ENCODE assay signal across 12 cellular contexts in genomic region chr5:66796306-66797292, GRCh38.
DNase-seq lines count a peak whose midpoint lies in the region; ATAC-seq and TF ChIP-seq lines count a peak whose summit lies in the region.
"Had no signal": no experiment of that assay in that cellular context is flagged by ENCODE, and none has a peak within 500 bp of the region (broad histone marks: within the 10 kb centered on the region; RNA-seq: fewer than 3 reads in every experiment).

No MANE protein-coding gene starts in this region.

- no peak overlapping the region for H3K4me2 ChIP-seq in H9 (ENCODE audit: insufficient read depth, insufficient read length, low read length)

- no peaks in the 10 kb centered on the region for H3K79me2 ChIP-seq in H9 (ENCODE audit: insufficient read depth, low read length)

- intact Hi-C loops in uterus (cut with DNase I; ENCODE audit: low total_unique reads) = no loop called here

- H3K9ac ChIP-seq in H9 (ENCODE audit: extremely low read depth, insufficient read length, low read length) = no peak overlapping the region

- H3K9me3 Mint-ChIP-seq in H9 = no peaks in the 10 kb centered on the region
- no peaks in the 10 kb centered on the region for H3K9me3 Mint-ChIP-seq in activated CD4-positive, alpha-beta memory T cell treated with anti-CD3 and anti-CD28 coated beads, Interleukin-2, amount 10 ng/mL, durations not matched to agents 7 days and 5 days
- H3K9me3 Mint-ChIP-seq: activated T-helper 2 cell treated with anti-CD3 and anti-CD28 coated beads, Interferon-gamma antibody, Interleukin-2, Interleukin-4, amounts not matched to agents 10 μg/mL and 5 μg/mL and 100 μg/mL, durations not matched to agents 14 hours and 24 hours and 36 hours had no signal

- no peak overlapping the region for H4K5ac ChIP-seq in H9 (ENCODE audit: insufficient read length, low read depth, low read length)

- H2BK15ac ChIP-seq in H9 (ENCODE audit: low read depth, low read length) = no peak overlapping the region

- no peaks in the 10 kb centered on the region for H3K27me3 ChIP-seq in H9 (ENCODE audit: insufficient read depth, low read length)
- no peaks in the 10 kb centered on the region for H3K27me3 ChIP-seq in foreskin keratinocyte
- no peaks in the 10 kb centered on the region for H3K27me3 ChIP-seq in uterus

- WGBS in H9 (ENCODE audit: extremely low coverage, insufficient read length, low lambda C conversion rate) = no CpG with 5 or more reads among the region's 9 CpGs

- H3K27ac Mint-ChIP-seq in H9 = no peak overlapping the region
- no peak overlapping the region for H3K27ac Mint-ChIP-seq in activated CD4-positive, alpha-beta memory T cell treated with anti-CD3 and anti-CD28 coated beads, Interleukin-2, amount 10 ng/mL, durations not matched to agents 7 days and 5 days
- H3K27ac Mint-ChIP-seq: activated T-helper 2 cell treated with anti-CD3 and anti-CD28 coated beads, Interferon-gamma antibody, Interleukin-2, Interleukin-4, amounts not matched to agents 10 μg/mL and 5 μg/mL and 100 μg/mL, durations not matched to agents 14 hours and 24 hours and 36 hours had no signal

- H3K4me3 Mint-ChIP-seq in H9 = no peak overlapping the region
- no peak overlapping the region for H3K4me3 Mint-ChIP-seq in activated CD4-positive, alpha-beta memory T cell treated with anti-CD3 and anti-CD28 coated beads, Interleukin-2, amount 10 ng/mL, durations not matched to agents 7 days and 5 days

- H4K20me1 ChIP-seq in H9 (ENCODE audit: control insufficient read depth, insufficient read depth, insufficient read length) = no peaks in the 10 kb centered on the region

- no peak overlapping the region for H2BK5ac ChIP-seq in H9 (ENCODE audit: insufficient read length, low read length)

- no peak overlapping the region for H3K4me3 ChIP-seq in uterus

- peak; percentile 49 for TF ChIP-seq CTCF in H9 (conservative IDR thresholded peaks at IDR 0.05)
- TF ChIP-seq CTCF in foreskin keratinocyte (conservative IDR thresholded peaks at IDR 0.05) = peak; percentile 41
- TF ChIP-seq CTCF in uterus (IDR thresholded peaks at IDR 0.05) = no peak

- no peak overlapping the region for H2AK5ac ChIP-seq in H9 (ENCODE audit: insufficient read length, low read length)

- peak; percentile 15 for DNase-seq in AG08396 (ENCODE audit: low spot score)
- DNase-seq in H9 = no peak
- peak; percentile 1 for DNase-seq in SHP77 treated with DMSO at 0.1 percent for 48 hours (lab: John Stamatoyannopoulos, UW)
- no peak for DNase-seq in foreskin keratinocyte
- no peak for DNase-seq in activated CD4-positive, alpha-beta memory T cell treated with anti-CD3 and anti-CD28 coated beads, Interleukin-2, amount 10 ng/mL, durations not matched to agents 7 days and 5 days
- DNase-seq in uterus = no peak
- no peak for DNase-seq in GM19240 (ENCODE audit: insufficient read length, low spot score)
- DNase-seq: NCI-H1436, T-helper 2 cell had no signal

- H2BK20ac ChIP-seq in H9 (ENCODE audit: low read depth, low read length, poor library complexity, severe bottlenecking) = no peak overlapping the region

- POLR2A ChIA-PET in activated CD4-positive, alpha-beta memory T cell treated with anti-CD3 and anti-CD28 coated beads, Interleukin-2, amount 10 ng/mL, durations not matched to agents 7 days and 5 days (lab: Charles Lee) = no interaction called here

- H3K4me1 Mint-ChIP-seq in H9 = no peaks in the 10 kb centered on the region
- H3K4me1 Mint-ChIP-seq in activated CD4-positive, alpha-beta memory T cell treated with anti-CD3 and anti-CD28 coated beads, Interleukin-2, amount 10 ng/mL, durations not matched to agents 7 days and 5 days = no peaks in the 10 kb centered on the region

- H3K23ac ChIP-seq in H9 (ENCODE audit: insufficient read length, low read depth, low read length) = no peak overlapping the region

- no peaks in the 10 kb centered on the region for H3K36me3 Mint-ChIP-seq in H9 (ENCODE audit: insufficient read depth in 1 of 3, low read depth in 3 of 3)
- no peaks in the 10 kb centered on the region for H3K36me3 Mint-ChIP-seq in activated CD4-positive, alpha-beta memory T cell treated with anti-CD3 and anti-CD28 coated beads, Interleukin-2, amount 10 ng/mL, durations not matched to agents 7 days and 5 days (ENCODE audit: low read depth)

- no peak overlapping the region for H4K91ac ChIP-seq in H9 (ENCODE audit: insufficient read length, low read depth, low read length)

- ATAC-seq in foreskin keratinocyte = no peak
- no peak for ATAC-seq in GM21526 (IDR thresholded peaks at IDR 0.05; ENCODE audit: low FRiP score, unreplicated experiment)

- H3K14ac ChIP-seq in H9 (ENCODE audit: insufficient read depth, low read length) = no peak overlapping the region

- no peak overlapping the region for H3K56ac ChIP-seq in H9 (ENCODE audit: insufficient read length, low read depth, low read length)

- no peaks in the 10 kb centered on the region for H3K9me3 ChIP-seq in H9 (ENCODE audit: control insufficient read depth, low read depth, low read length)
- no peaks in the 10 kb centered on the region for H3K9me3 ChIP-seq in uterus

- no peak overlapping the region for H4K8ac ChIP-seq in H9 (replicated peaks; ENCODE audit: insufficient read length, low read depth, low read length)

- H3K23me2 ChIP-seq in H9 (ENCODE audit: insufficient read length, low read depth, low read length, poor library complexity, severe bottlenecking) = no peaks in the 10 kb centered on the region

- no peak overlapping the region for H2BK12ac ChIP-seq in H9 (ENCODE audit: insufficient read length, low read depth, low read length)

- no peak overlapping the region for H3K18ac ChIP-seq in H9 (ENCODE audit: insufficient read length, low read depth, low read length)

- H3K4ac ChIP-seq in H9 (ENCODE audit: low read depth, low read length) = no peak overlapping the region

- H3K36me3 ChIP-seq in uterus = no peaks in the 10 kb centered on the region

- H3K79me1 ChIP-seq in H9 (ENCODE audit: insufficient read depth, low read depth, low read length, poor library complexity, severe bottlenecking) = no peaks in the 10 kb centered on the region

- H3K27ac ChIP-seq in H9 (ENCODE audit: insufficient read length, low read depth, low read length) (no peak overlapping the region), foreskin keratinocyte (no peak overlapping the region), uterus (no peak overlapping the region)
- H3K27ac ChIP-seq: epithelial cell of prostate had no signal

- CTCF ChIA-PET in activated CD4-positive, alpha-beta memory T cell treated with anti-CD3 and anti-CD28 coated beads, Interleukin-2, amount 10 ng/mL, durations not matched to agents 7 days and 5 days (lab: Charles Lee) = no interaction called here

- no peak overlapping the region for H2AFZ ChIP-seq in H9 (ENCODE audit: low read length)

- no peak overlapping the region for H3T11ph ChIP-seq in H9 (ENCODE audit: low read length)

- H3K27me3 Mint-ChIP-seq in H9 (ENCODE audit: low read depth) = no peaks in the 10 kb centered on the region
- peaks cover 45% of the 10 kb centered on the region for H3K27me3 Mint-ChIP-seq in activated CD4-positive, alpha-beta memory T cell treated with anti-CD3 and anti-CD28 coated beads, Interleukin-2, amount 10 ng/mL, durations not matched to agents 7 days and 5 days

- no peak overlapping the region for H2BK120ac ChIP-seq in H9 (ENCODE audit: low read depth, low read length, poor library complexity, severe bottlenecking)

- no peaks in the 10 kb centered on the region for H3K4me1 ChIP-seq in H9 (ENCODE audit: insufficient read depth, low read length)
- H3K4me1 ChIP-seq in foreskin keratinocyte = no peaks in the 10 kb centered on the region
- H3K4me1 ChIP-seq in uterus = peaks cover 0 to 5% of the 10 kb centered on the region in 2 donors

- no peak for TF ChIP-seq POLR2A in uterus (IDR thresholded peaks at IDR 0.05)

Comparison
In these comparisons a context has a peak if more than half of its experiments do, and no peak if none do; other contexts are left out.
1. DNase-seq: peak in AG08396 (single experiment) and SHP77 treated with DMSO at 0.1 percent for 48 hours (single experiment); none in H9 (single experiment), foreskin keratinocyte (0 of 2), activated CD4-positive, alpha-beta memory T cell treated with anti-CD3 and anti-CD28 coated beads, Interleukin-2, amount 10 ng/mL, durations not matched to agents 7 days and 5 days (single experiment), uterus (0 of 2) and GM19240 (single experiment).
2. CTCF ChIP-seq: peak in H9 (single experiment) and foreskin keratinocyte (single experiment); none in uterus (0 of 4).